Comparison of ENCODE assay signal across 21 cellular contexts in genomic region chr20:38175221-38176030, GRCh38. TPM values are rescaled to one million over a fixed set of nuclear protein-coding genes. Genes with fewer than 3 reads are reported as not detected.
"Had no signal": no experiment of that assay in that cellular context is flagged by ENCODE, and none has a peak within 500 bp of the region (broad histone marks: within the 10 kb centered on the region; RNA-seq: fewer than 3 reads in every experiment).

No MANE protein-coding gene starts in this region.

- H3K4me2 ChIP-seq: smooth muscle cell had no signal

- H3K9me3 Mint-ChIP-seq: activated naive CD4-positive, alpha-beta T cell treated with anti-CD3 and anti-CD28 coated beads, Interleukin-2, amount 10 ng/mL, durations not matched to agents 7 days and 5 days; activated T-helper 2 cell treated with anti-CD3 and anti-CD28 coated beads, Interferon-gamma antibody, Interleukin-2, Interleukin-4, amounts not matched to agents 10 μg/mL and 5 μg/mL and 100 μg/mL, durations not matched to agents 14 hours and 24 hours and 36 hours; central memory CD8-positive, alpha-beta T cell; immature natural killer cell; neural crest cell; stimulated activated effector memory CD8-positive, alpha-beta T cell treated with anti-CD3 and anti-CD28 coated beads, Interleukin-12 subunit alpha, Interleukin-12 subunit beta, amount 100 ng/mL, for 72 hours; T-helper 1 cell treated with Interleukin-12 subunit alpha and Interleukin-12 subunit beta and Interleukin-4 antibody, amounts not matched to agents 30 μg/mL and 1 μg/mL, for 36 hours had no signal

- H3K4me3 Mint-ChIP-seq: activated naive CD4-positive, alpha-beta T cell treated with anti-CD3 and anti-CD28 coated beads, Interleukin-2, amount 10 ng/mL, durations not matched to agents 7 days and 5 days; central memory CD8-positive, alpha-beta T cell; immature natural killer cell; neural crest cell; stimulated activated effector memory CD8-positive, alpha-beta T cell treated with anti-CD3 and anti-CD28 coated beads, Interleukin-12 subunit alpha, Interleukin-12 subunit beta, amount 100 ng/mL, for 72 hours; T-helper 1 cell treated with Interleukin-12 subunit alpha and Interleukin-12 subunit beta and Interleukin-4 antibody, amounts not matched to agents 30 μg/mL and 1 μg/mL, for 36 hours had no signal

- H3K4me1 Mint-ChIP-seq: activated naive CD4-positive, alpha-beta T cell treated with anti-CD3 and anti-CD28 coated beads, Interleukin-2, amount 10 ng/mL, durations not matched to agents 7 days and 5 days; central memory CD8-positive, alpha-beta T cell; immature natural killer cell; stimulated activated effector memory CD8-positive, alpha-beta T cell treated with anti-CD3 and anti-CD28 coated beads, Interleukin-12 subunit alpha, Interleukin-12 subunit beta, amount 100 ng/mL, for 72 hours had no signal

- H3K27ac Mint-ChIP-seq: activated naive CD4-positive, alpha-beta T cell treated with anti-CD3 and anti-CD28 coated beads, Interleukin-2, amount 10 ng/mL, durations not matched to agents 7 days and 5 days; activated T-helper 2 cell treated with anti-CD3 and anti-CD28 coated beads, Interferon-gamma antibody, Interleukin-2, Interleukin-4, amounts not matched to agents 10 μg/mL and 5 μg/mL and 100 μg/mL, durations not matched to agents 14 hours and 24 hours and 36 hours; immature natural killer cell; stimulated activated effector memory CD8-positive, alpha-beta T cell treated with anti-CD3 and anti-CD28 coated beads, Interleukin-12 subunit alpha, Interleukin-12 subunit beta, amount 100 ng/mL, for 72 hours; T-helper 1 cell treated with Interleukin-12 subunit alpha and Interleukin-12 subunit beta and Interleukin-4 antibody, amounts not matched to agents 30 μg/mL and 1 μg/mL, for 36 hours had no signal

- H3K36me3 Mint-ChIP-seq: activated naive CD4-positive, alpha-beta T cell treated with anti-CD3 and anti-CD28 coated beads, Interleukin-2, amount 10 ng/mL, durations not matched to agents 7 days and 5 days; immature natural killer cell; stimulated activated effector memory CD8-positive, alpha-beta T cell treated with anti-CD3 and anti-CD28 coated beads, Interleukin-12 subunit alpha, Interleukin-12 subunit beta, amount 100 ng/mL, for 72 hours had no signal

- ATAC-seq: esophagus mucosa; left lobe of liver; right cardiac atrium; stimulated activated effector memory CD8-positive, alpha-beta T cell treated with anti-CD3 and anti-CD28 coated beads, Interleukin-12 subunit alpha, Interleukin-12 subunit beta, amount 100 ng/mL, for 72 hours had no signal

- H3K4me1 ChIP-seq: parathyroid adenoma had no signal

- H3K4me3 ChIP-seq: SK-N-MC, smooth muscle cell, tibial nerve had no signal

- H3K9me3 ChIP-seq: tibial nerve had no signal

- H2AFZ ChIP-seq: parathyroid adenoma had no signal

- H3K9ac ChIP-seq: parathyroid adenoma had no signal

- H3K27me3 ChIP-seq: tibial nerve had no signal

- H3K27ac ChIP-seq: parathyroid adenoma, SK-N-MC, tibial nerve had no signal

- DNase-seq: activated CD4-positive, alpha-beta T cell treated with anti-CD3 and anti-CD28 coated beads, Interleukin-2, amount 50 U/mL, for 1 hour; activated CD4-positive, CD25-positive, alpha-beta regulatory T cell; activated naive CD4-positive, alpha-beta T cell treated with anti-CD3 and anti-CD28 coated beads, Interleukin-2, amount 10 ng/mL, durations not matched to agents 7 days and 5 days; activated T-cell treated with anti-CD3 and anti-CD28 coated beads for 4 hours; dermis blood vessel endothelial cell; hypothalamus; immature natural killer cell; mammary epithelial cell; right cardiac atrium had no signal

- H3K36me3 ChIP-seq: tibial nerve had no signal

RNA-seq across cellular contexts. Expression of gene TGM2, which starts 10.4 kb away (rescaled TPM):
- total RNA-seq: activated CD8-positive, alpha-beta memory T cell treated with anti-CD3 and anti-CD28 coated beads for 36 hours; activated T-helper 2 cell treated with anti-CD3 and anti-CD28 coated beads, Interferon-gamma antibody, Interleukin-2, Interleukin-4, amounts not matched to agents 10 μg/mL and 5 μg/mL and 100 μg/mL, durations not matched to agents 14 hours and 24 hours and 36 hours had no signal
- polyA plus RNA-seq: immature natural killer cell had no signal
